Comparison of ENCODE assay signal across 18 cellular contexts in the genomic region with DNA sequence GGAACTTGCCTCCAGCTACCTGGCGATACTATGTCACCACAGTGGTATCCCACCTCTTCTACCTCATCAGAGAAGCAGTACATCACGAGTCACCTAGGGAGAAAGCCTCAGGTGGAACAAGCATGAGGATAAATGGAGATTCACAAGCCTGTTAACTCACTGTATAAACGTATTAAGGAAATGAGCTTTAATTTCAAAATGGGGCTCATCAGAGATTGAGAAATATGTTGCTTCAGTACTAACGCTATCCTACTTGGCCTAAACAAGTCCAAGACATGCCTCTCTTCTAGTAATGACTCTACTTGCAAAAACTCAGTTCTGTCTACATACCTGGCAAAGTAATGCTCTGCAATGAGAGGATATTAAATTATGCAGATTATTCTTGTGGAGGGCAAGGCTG. TPM values are rescaled to one million over a fixed set of nuclear protein-coding genes. Genes with fewer than 3 reads are reported as not detected.
A peak's percentile ranks its signal among the peaks of the same experiment; 100 is the strongest.
DNase-seq lines count a peak whose midpoint lies in the region; ATAC-seq, FAIRE-seq and TF ChIP-seq lines count a peak whose summit lies in the region.
"Had no signal": no experiment of that assay in that cellular context is flagged by ENCODE, and none has a peak within 500 bp of the region (broad histone marks: within the 10 kb centered on the region; RNA-seq: fewer than 3 reads in every experiment).

No MANE protein-coding gene starts in this region.

- H3K4me1 Mint-ChIP-seq in T-helper 17 cell = peaks cover 17% of the 10 kb centered on the region
- peaks cover 13% of the 10 kb centered on the region for H3K4me1 Mint-ChIP-seq in Calu3 (ENCODE audit: low read depth, unreplicated experiment)

- H3K36me3 Mint-ChIP-seq in T-helper 17 cell (ENCODE audit: low read depth) = peaks cover 4% of the 10 kb centered on the region
- peaks cover 26% of the 10 kb centered on the region for H3K36me3 Mint-ChIP-seq in Calu3 (ENCODE audit: insufficient read depth, unreplicated experiment)

- TF ChIP-seq CTCF in bronchial epithelial cell (IDR thresholded peaks at IDR 0.05; ENCODE audit: insufficient read depth, low read length, severe bottlenecking) (no peak), Calu3 (IDR thresholded peaks at IDR 0.05; ENCODE audit: unreplicated experiment) (no peak)

- no peak overlapping the region for H3K4me3 Mint-ChIP-seq in T-helper 17 cell
- H3K4me3 Mint-ChIP-seq in Calu3 (ENCODE audit: low read depth, unreplicated experiment) = no peak overlapping the region
- H3K4me3 Mint-ChIP-seq: B cell had no signal

- DNase-seq in T-helper 17 cell = no peak
- peak; percentile 93 for DNase-seq in bronchial epithelial cell (ENCODE audit: low read depth)
- peak; percentile 3 for DNase-seq in fibroblast of gingiva (ENCODE audit: low read depth)
- no peak for DNase-seq in activated CD4-positive, alpha-beta T cell treated with anti-CD3 and anti-CD28 coated beads, Interleukin-2, amount 50 U/mL, for 48 hours
- DNase-seq in CD1c-positive myeloid dendritic cell (ENCODE audit: extremely low spot score) = no peak
- DNase-seq in Calu3 = no peak
- DNase-seq: Caco-2; CD8-positive, alpha-beta memory T cell; DMS53; GF-D8 had no signal

- H3K9me3 Mint-ChIP-seq in Calu3 (ENCODE audit: low read depth, unreplicated experiment) = no peaks in the 10 kb centered on the region
- H3K9me3 Mint-ChIP-seq: CD8-positive, alpha-beta memory T cell had no signal

- H3K27ac Mint-ChIP-seq in T-helper 17 cell (peak overlapping the region; percentile 27), Calu3 (ENCODE audit: unreplicated experiment) (no peak overlapping the region)
- H3K27ac Mint-ChIP-seq: B cell had no signal

- intact Hi-C loops in Calu3 (cut with micrococcal nuclease; ENCODE audit: unreplicated experiment) = no loop called here

- no peak for FAIRE-seq in bronchial epithelial cell (lab: Jason Lieb, UNC)
- FAIRE-seq: A204.1, GM19239, H1, HepG2, HTR-8/SVneo had no signal

- no peaks in the 10 kb centered on the region for H3K27me3 Mint-ChIP-seq in T-helper 17 cell
- H3K27me3 Mint-ChIP-seq in Calu3 (ENCODE audit: unreplicated experiment) = no peaks in the 10 kb centered on the region
- H3K27me3 Mint-ChIP-seq: B cell; CD8-positive, alpha-beta memory T cell had no signal

- no TSS peak for BruUV-seq in Calu3 (replicated peaks; lab: Mats Ljungman, UMichigan)

- H3K27me3 ChIP-seq in bronchial epithelial cell (ENCODE audit: control insufficient read depth, insufficient read depth, low read length) = no peaks in the 10 kb centered on the region

- CTCF ChIA-PET in Calu3 (lab: Charles Lee) = interaction anchor here (0.6 kb wide), 1 partner anchor 11 kb away, joined by 3 read pairs; no protein-coding TSS in a partner anchor

- no peak overlapping the region for H3K4me3 ChIP-seq in bronchial epithelial cell (ENCODE audit: low read depth, low read length)
- H3K4me3 ChIP-seq: HAP-1 had no signal

- no peaks in the 10 kb centered on the region for H3K9me3 ChIP-seq in T-helper 17 cell (ENCODE audit: control insufficient read depth, low read length, poor library complexity, severe bottlenecking)
- H3K9me3 ChIP-seq: Caco-2, HAP-1 had no signal

- H3K36me3 ChIP-seq in bronchial epithelial cell (ENCODE audit: control insufficient read depth, insufficient read depth, low read length) = peaks cover 14% of the 10 kb centered on the region

- no peak for ATAC-seq in T-helper 17 cell
- no peak for ATAC-seq in HG02763 (IDR thresholded peaks at IDR 0.05; ENCODE audit: unreplicated experiment)
- ATAC-seq: HepG2 had no signal

RNA-seq across cellular contexts. Expression of a gene that starts 4.3 kb away (rescaled TPM):
- total RNA-seq in T-helper 17 cell = 10 to 100 TPM; 14.4 to 16.3 TPM
- total RNA-seq in bronchial epithelial cell = 152 and 218 TPM in 2 replicates
- total RNA-seq in Calu3 (2022) = 54.4 and 62.9 TPM in 2 replicates

RNA-seq across cellular contexts. Expression of a gene that starts 4.9 kb away (rescaled TPM):
- 100 to 1,000 TPM; 147 to 152 TPM for total RNA-seq in T-helper 17 cell
- 72.9 and 89.4 TPM in 2 replicates for total RNA-seq in bronchial epithelial cell
- total RNA-seq in Calu3 (2022) = 75.8 and 82.2 TPM in 2 replicates

RNA-seq across cellular contexts. Expression of a gene that starts 57.5 kb away (rescaled TPM):
- total RNA-seq in T-helper 17 cell (10 to 100 TPM; 14.9 to 20.5 TPM), bronchial epithelial cell (77.1 and 82.6 TPM in 2 replicates), Calu3 (2022) (68.8 and 72.6 TPM in 2 replicates)

Comparison
In these comparisons a context has a peak if more than half of its experiments do, and no peak if none do; other contexts are left out.
1. DNase-seq: peak in bronchial epithelial cell (single experiment) and fibroblast of gingiva (single experiment); none in T-helper 17 cell (0 of 3), activated CD4-positive, alpha-beta T cell treated with anti-CD3 and anti-CD28 coated beads, Interleukin-2, amount 50 U/mL, for 48 hours (0 of 2), CD1c-positive myeloid dendritic cell (single experiment) and Calu3 (single experiment).